18 cellular contexts compared by ENCODE assay signal in the genomic region with DNA sequence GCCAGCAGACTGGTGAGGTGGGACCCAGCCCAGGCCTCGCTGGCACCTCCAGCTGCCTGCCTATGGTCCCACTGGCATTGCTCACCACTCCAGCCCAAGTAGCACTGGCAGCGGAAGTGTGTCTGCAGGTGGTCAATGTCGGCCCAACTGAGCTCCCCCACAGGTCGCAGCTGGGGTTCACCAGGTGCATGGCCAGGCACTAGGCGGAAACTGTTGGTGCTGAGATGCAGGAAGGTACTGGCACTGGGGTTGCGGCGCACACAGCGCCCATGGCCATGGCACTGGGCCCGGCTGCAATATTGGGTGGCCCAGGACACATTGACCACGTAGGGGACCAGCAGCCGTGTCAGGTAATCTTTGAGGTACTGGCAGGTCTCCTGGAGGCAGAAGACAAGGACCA. TPM values are rescaled to one million over a fixed set of nuclear protein-coding genes. Genes with fewer than 3 reads are reported as not detected.
DNase-seq lines count a peak whose midpoint lies in the region; ATAC-seq and TF ChIP-seq lines count a peak whose summit lies in the region.
"Had no signal": no experiment of that assay in that cellular context is flagged by ENCODE, and none has a peak within 500 bp of the region (broad histone marks: within the 10 kb centered on the region; RNA-seq: fewer than 3 reads in every experiment).

No MANE protein-coding gene starts in this region.

- no peak overlapping the region for H2BK5ac ChIP-seq in trophoblast cell (ENCODE audit: low read depth, low read length, poor library complexity)

- no peak overlapping the region for H3K4me3 ChIP-seq in RWPE2 (ENCODE audit: severe bottlenecking)
- peak overlapping the region; percentile 10 to 70 for H3K4me3 ChIP-seq in right atrium auricular region
- H3K4me3 ChIP-seq in trophoblast cell (ENCODE audit: low read depth, low read length), result no peak overlapping the region
- H3K4me3 ChIP-seq: mucosa of descending colon had no signal

- H4K8ac ChIP-seq in trophoblast cell (ENCODE audit: low read depth, low read length), result no peak overlapping the region

- no peak overlapping the region for H3K18ac ChIP-seq in trophoblast cell (ENCODE audit: low read length)

- no peak overlapping the region for H3K23ac ChIP-seq in trophoblast cell (ENCODE audit: low read length)

- H3K4me1 ChIP-seq in RWPE2 (ENCODE audit: insufficient read depth, poor library complexity, severe bottlenecking) (peaks cover 19% of the 10 kb centered on the region), right atrium auricular region (peaks cover 0 to 58% of the 10 kb centered on the region in 2 donors), trophoblast cell (ENCODE audit: control insufficient read depth in 1 of 2, insufficient read depth in 2 of 2, low read length in 2 of 2) (peaks cover 40% of the 10 kb centered on the region in 2 experiments)

- DNase-seq in CD14-positive monocyte (ENCODE audit: low spot score) (no peak), RWPE2 (ENCODE audit: low spot score) (no peak), right atrium auricular region (ENCODE audit: low spot score) (no peak), trophoblast cell (no peak), amniotic stem cell (lab: John Stamatoyannopoulos, UW) (no peak)
- no peak for DNase-seq in stimulated activated CD4-positive, alpha-beta T cell treated with anti-CD3 and anti-CD28 coated beads, Interleukin-2, amount 100 ng/mL, for 48 hours
- DNase-seq in activated naive CD4-positive, alpha-beta T cell treated with anti-CD3 and anti-CD28 coated beads, Interleukin-2, amount 50 U/mL, for 72 hours (ENCODE audit: low spot score in 2 of 2), result no peak
- DNase-seq in stimulated activated CD4-positive, alpha-beta T cell treated with anti-CD3 and anti-CD28 coated beads, Interleukin-12 subunit alpha, Interleukin-12 subunit beta, amount 100 ng/mL, for 4 hours, result no peak
- DNase-seq: activated CD8-positive, alpha-beta T cell treated with anti-CD3 and anti-CD28 coated beads for 36 hours; activated effector memory CD4-positive, alpha-beta T cell treated with anti-CD3 and anti-CD28 coated beads, Interleukin-2, amount 50 U/mL, for 16 hours; DMS153; foreskin fibroblast; NCI-H1092 treated with DMSO at 0.1 percent for 48 hours; NCI-H226 had no signal

- H3K27me3 ChIP-seq in RWPE2 (ENCODE audit: insufficient read depth, poor library complexity, severe bottlenecking), result no peaks in the 10 kb centered on the region
- H3K27me3 ChIP-seq in right atrium auricular region, result no peaks in the 10 kb centered on the region
- H3K27me3 ChIP-seq in trophoblast cell (ENCODE audit: insufficient read depth, low read length), result no peaks in the 10 kb centered on the region
- H3K27me3 ChIP-seq: ascending aorta had no signal

- H3K14ac ChIP-seq in trophoblast cell (ENCODE audit: low read length), result no peak overlapping the region

- no peak overlapping the region for H2BK120ac ChIP-seq in trophoblast cell (ENCODE audit: insufficient read depth, low read length, poor library complexity)

- H3K27me3 Mint-ChIP-seq in CD14-positive monocyte (ENCODE audit: low read depth in 3 of 3), result peaks cover 0 to 8% (median 2%) of the 10 kb centered on the region in 3 donors
- H3K27me3 Mint-ChIP-seq: activated CD8-positive, alpha-beta T cell treated with anti-CD3 and anti-CD28 coated beads for 36 hours; stimulated activated memory B cell treated with anti-CD40 and anti-IgM and Interleukin-4, amounts not matched to agents 10 μg/mL and 1 μg/mL and 100 μg/mL, for 72 hours had no signal

- H2BK12ac ChIP-seq in trophoblast cell (ENCODE audit: low read length), result no peak overlapping the region

- H3K4me2 ChIP-seq in trophoblast cell (ENCODE audit: low read length), result no peak overlapping the region

- no peak for ATAC-seq in RWPE2 (ENCODE audit: low read depth)
- ATAC-seq in activated naive CD4-positive, alpha-beta T cell treated with anti-CD3 and anti-CD28 coated beads, Interleukin-2, amount 50 U/mL, for 72 hours, result no peak
- ATAC-seq: activated CD8-positive, alpha-beta T cell treated with anti-CD3 and anti-CD28 coated beads for 36 hours; mucosa of descending colon; right cardiac atrium; stimulated activated memory B cell treated with anti-CD40 and anti-IgM and Interleukin-4, amounts not matched to agents 10 μg/mL and 1 μg/mL and 100 μg/mL, for 72 hours had no signal

- peak overlapping the region; percentile 66 to 85 for H3K4me3 Mint-ChIP-seq in CD14-positive monocyte
- H3K4me3 Mint-ChIP-seq: activated CD8-positive, alpha-beta T cell treated with anti-CD3 and anti-CD28 coated beads for 36 hours; stimulated activated memory B cell treated with anti-CD40 and anti-IgM and Interleukin-4, amounts not matched to agents 10 μg/mL and 1 μg/mL and 100 μg/mL, for 72 hours had no signal

- H3K9me3 Mint-ChIP-seq in CD14-positive monocyte, result no peaks in the 10 kb centered on the region
- H3K9me3 Mint-ChIP-seq in activated naive CD4-positive, alpha-beta T cell treated with anti-CD3 and anti-CD28 coated beads, Interleukin-2, amount 50 U/mL, for 72 hours, result no peaks in the 10 kb centered on the region
- H3K9me3 Mint-ChIP-seq: activated CD8-positive, alpha-beta T cell treated with anti-CD3 and anti-CD28 coated beads for 36 hours; stimulated activated memory B cell treated with anti-CD40 and anti-IgM and Interleukin-4, amounts not matched to agents 10 μg/mL and 1 μg/mL and 100 μg/mL, for 72 hours had no signal

- H3K36me3 Mint-ChIP-seq in CD14-positive monocyte, result peaks cover 22 to 35% of the 10 kb centered on the region in 2 donors
- H3K36me3 Mint-ChIP-seq in activated naive CD4-positive, alpha-beta T cell treated with anti-CD3 and anti-CD28 coated beads, Interleukin-2, amount 50 U/mL, for 72 hours, result no peaks in the 10 kb centered on the region

- TF ChIP-seq CTCF in CD14-positive monocyte (IDR thresholded peaks at IDR 0.05) (no peak), RWPE2 (IDR thresholded peaks at IDR 0.05; ENCODE audit: poor library complexity, severe bottlenecking) (no peak), right atrium auricular region (IDR thresholded peaks at IDR 0.05) (no peak)

- WGBS in trophoblast cell (ENCODE audit: extremely low coverage, insufficient coverage, insufficient read length), result no CpG with 5 or more reads among the region's 11 CpGs

- H2AFZ ChIP-seq in trophoblast cell (ENCODE audit: insufficient read depth, low read length, poor library complexity), result no peak overlapping the region

- H3K27ac Mint-ChIP-seq in CD14-positive monocyte, result peak overlapping the region in 6 of 7 donors; percentile 15 to 92 (median 76)
- H3K27ac Mint-ChIP-seq in activated naive CD4-positive, alpha-beta T cell treated with anti-CD3 and anti-CD28 coated beads, Interleukin-2, amount 50 U/mL, for 72 hours, result no peak overlapping the region
- H3K27ac Mint-ChIP-seq: activated CD8-positive, alpha-beta T cell treated with anti-CD3 and anti-CD28 coated beads for 36 hours had no signal

- H3K27ac ChIP-seq in RWPE2 (ENCODE audit: poor library complexity, severe bottlenecking) (peak overlapping the region; percentile 87), right atrium auricular region (peak overlapping the region in 1 of 2 donors; percentile 93), trophoblast cell (ENCODE audit: low read depth, low read length) (peak overlapping the region; percentile 6)

- peaks cover 36% of the 10 kb centered on the region for H3K36me3 ChIP-seq in RWPE2 (ENCODE audit: low read depth)
- peaks cover 26% of the 10 kb centered on the region for H3K36me3 ChIP-seq in right atrium auricular region
- H3K36me3 ChIP-seq in trophoblast cell (ENCODE audit: control insufficient read depth in 1 of 2, insufficient read depth in 2 of 2, low read length in 2 of 2), result peaks cover 29% of the 10 kb centered on the region in 2 experiments

- no peak overlapping the region for H4K12ac ChIP-seq in trophoblast cell (ENCODE audit: low read depth, low read length)

- H3K9me3 ChIP-seq in RWPE2 (ENCODE audit: severe bottlenecking) (no peaks in the 10 kb centered on the region), right atrium auricular region (no peaks in the 10 kb centered on the region), trophoblast cell (ENCODE audit: insufficient read depth, low read depth, low read length) (peaks cover 2% of the 10 kb centered on the region)
- H3K9me3 ChIP-seq: ascending aorta, mucosa of descending colon had no signal

- intact Hi-C loops in CD14-positive monocyte (cut with micrococcal nuclease), result no loop called here

- H4K91ac ChIP-seq in trophoblast cell (ENCODE audit: low read depth, low read length), result no peak overlapping the region

- H3K4me1 Mint-ChIP-seq in CD14-positive monocyte, result peaks cover 60% of the 10 kb centered on the region

- H3K79me2 ChIP-seq in trophoblast cell (ENCODE audit: control insufficient read depth, insufficient read depth, low read length, poor library complexity), result peaks cover 15% of the 10 kb centered on the region

- H2AK5ac ChIP-seq in trophoblast cell (ENCODE audit: low read length), result no peak overlapping the region

- H3K4ac ChIP-seq in trophoblast cell (ENCODE audit: low read depth, low read length), result no peak overlapping the region

- H3K79me1 ChIP-seq in trophoblast cell (ENCODE audit: low read length), result peaks cover 16% of the 10 kb centered on the region

- H3K9ac ChIP-seq in trophoblast cell (ENCODE audit: low read length), result no peak overlapping the region

RNA-seq across cellular contexts. Expression of a gene that starts 4.4 kb away (rescaled TPM):
- 10 to 100 TPM; 18.3 to 25.8 TPM for polyA plus RNA-seq in CD14-positive monocyte
- 100 to 1,000 TPM; 129 to 198 TPM for total RNA-seq in right atrium auricular region
- 41.6 and 41.7 TPM in 2 replicates for polyA plus RNA-seq in trophoblast cell (2013)
- total RNA-seq in activated naive CD4-positive, alpha-beta T cell treated with anti-CD3 and anti-CD28 coated beads, Interleukin-2, amount 50 U/mL, for 72 hours, result 1 to 10 TPM; 4.2 to 6.1 TPM

RNA-seq across cellular contexts. Expression of a gene that starts 9.9 kb away (rescaled TPM):
- 10 to 100 TPM; 47.0 to 55.7 TPM for polyA plus RNA-seq in CD14-positive monocyte
- total RNA-seq in right atrium auricular region, result 10 to 100 TPM; 23.4 to 29.6 TPM
- 25.9 and 26.8 TPM in 2 replicates for polyA plus RNA-seq in trophoblast cell (2013)
- 10 to 100 TPM; 10.7 to 20.1 TPM for total RNA-seq in activated naive CD4-positive, alpha-beta T cell treated with anti-CD3 and anti-CD28 coated beads, Interleukin-2, amount 50 U/mL, for 72 hours

RNA-seq across cellular contexts. Expression of a gene that starts 14.8 kb away (rescaled TPM):
- not detected for polyA plus RNA-seq in CD14-positive monocyte
- 10 to 100 TPM; 38.1 to 40.8 TPM for total RNA-seq in right atrium auricular region
- 0.62 and 0.75 TPM in 2 replicates for polyA plus RNA-seq in trophoblast cell (2013)
- under 1 TPM in 1 of 2 donors, not detected in 1; 0.39 TPM for total RNA-seq in activated naive CD4-positive, alpha-beta T cell treated with anti-CD3 and anti-CD28 coated beads, Interleukin-2, amount 50 U/mL, for 72 hours
- total RNA-seq: activated CD8-positive, alpha-beta T cell treated with anti-CD3 and anti-CD28 coated beads for 36 hours had no signal

RNA-seq across cellular contexts. Expression of a gene that starts 19.0 kb away (rescaled TPM):
- polyA plus RNA-seq in CD14-positive monocyte, result 1 to 10 TPM; 3.4 to 5.8 TPM
- total RNA-seq in right atrium auricular region, result 1 to 10 TPM in 1 of 2 donors, under 1 TPM in 1; 0.74 to 3.5 TPM
- polyA plus RNA-seq in trophoblast cell (2013), result 10.8 and 11.2 TPM in 2 replicates
- total RNA-seq in activated naive CD4-positive, alpha-beta T cell treated with anti-CD3 and anti-CD28 coated beads, Interleukin-2, amount 50 U/mL, for 72 hours, result 1 to 10 TPM; 4.3 to 6.6 TPM
- total RNA-seq: ascending aorta had no signal

RNA-seq across cellular contexts. Expression of a gene that starts 19.0 kb away (rescaled TPM):
- 1 to 10 TPM; 2.3 to 4.6 TPM for polyA plus RNA-seq in CD14-positive monocyte
- 10 to 100 TPM in 1 of 2 donors, 1 to 10 TPM in 1; 9.0 to 10.7 TPM for total RNA-seq in right atrium auricular region
- 17.6 and 17.7 TPM in 2 replicates for polyA plus RNA-seq in trophoblast cell (2013)
- 10 to 100 TPM; 19.4 to 26.0 TPM for total RNA-seq in activated naive CD4-positive, alpha-beta T cell treated with anti-CD3 and anti-CD28 coated beads, Interleukin-2, amount 50 U/mL, for 72 hours

Comparison
In these comparisons a context has a peak if more than half of its experiments do, and no peak if none do; other contexts are left out.
1. H3K27ac Mint-ChIP-seq: peak in CD14-positive monocyte (6 of 7); none in activated naive CD4-positive, alpha-beta T cell treated with anti-CD3 and anti-CD28 coated beads, Interleukin-2, amount 50 U/mL, for 72 hours (0 of 2).
2. H3K4me3 ChIP-seq: peak in right atrium auricular region (2 of 2); none in RWPE2 (single experiment) and trophoblast cell (single experiment).
3. RNA of a gene that starts 4.4 kb away (total RNA-seq): 129 to 198 TPM in right atrium auricular region; 4.2 to 6.1 TPM in activated naive CD4-positive, alpha-beta T cell treated with anti-CD3 and anti-CD28 coated beads, Interleukin-2, amount 50 U/mL, for 72 hours; every median in the first group is over 10 times any median in the second.
4. RNA of a gene that starts 14.8 kb away (total RNA-seq): 38.1 to 40.8 TPM in right atrium auricular region; 0.39 TPM in activated naive CD4-positive, alpha-beta T cell treated with anti-CD3 and anti-CD28 coated beads, Interleukin-2, amount 50 U/mL, for 72 hours; every median in the first group is over 10 times any median in the second.